Comparison of ENCODE assay signal across 1 cellular context in genomic region chr10:63265646-63266207, GRCh38.
TF ChIP-seq lines count a peak whose summit lies in the region.

No MANE protein-coding gene starts in this region.

TF ChIP-seq in HEK293, 187 proteins besides CTCF, POLR2A, EP300 and RAD21 (continued from another document):
- TF ChIP-seq ZBTB49 (tag by site-specific recombination; IDR thresholded peaks at IDR 0.05; ENCODE audit: low read depth) (no peak), PATZ1 (tag by site-specific recombination; IDR thresholded peaks at IDR 0.05) (no peak), ZSCAN23 (tag by site-specific recombination; IDR thresholded peaks at IDR 0.05) (no peak), ZNF548 (tag by site-specific recombination; IDR thresholded peaks at IDR 0.05) (no peak), ZNF501 (tag by site-specific recombination; IDR thresholded peaks at IDR 0.05) (no peak), ZNF19 (tag by site-specific recombination; IDR thresholded peaks at IDR 0.05; ENCODE audit: low read depth) (no peak), ZNF660 (tag by site-specific recombination; IDR thresholded peaks at IDR 0.05) (no peak)
TF ChIP-seq in HEK293: peak in this region for 0.
